In genomic region chr20:20568604-20569205, GRCh38 we compare ENCODE assay signal across 8 cellular contexts.
DNase-seq lines count a peak whose midpoint lies in the region; ATAC-seq, FAIRE-seq and TF ChIP-seq lines count a peak whose summit lies in the region.

No MANE protein-coding gene starts in this region.

- no peaks in the 10 kb centered on the region for H3K9me1 ChIP-seq in keratinocyte (ENCODE audit: control insufficient read depth, extremely low read depth, insufficient read depth, low read length)

- H3K4me2 ChIP-seq in keratinocyte (ENCODE audit: control insufficient read depth, extremely low read depth, insufficient read depth, low read depth, low read length): no peak overlapping the region

- no peak for TF ChIP-seq POLR2A in sigmoid colon (IDR thresholded peaks at IDR 0.05)

- no peak overlapping the region for H3K4me3 Mint-ChIP-seq in stimulated activated naive CD8-positive, alpha-beta T cell treated with anti-CD3 and anti-CD28 coated beads, Interleukin-15, amount 100 ng/mL, for 72 hours

- H2AFZ ChIP-seq in keratinocyte (ENCODE audit: control insufficient read depth, low read length): no peak overlapping the region

- H3K27me3 Mint-ChIP-seq in stimulated activated naive CD8-positive, alpha-beta T cell treated with anti-CD3 and anti-CD28 coated beads, Interleukin-15, amount 100 ng/mL, for 72 hours: no peaks in the 10 kb centered on the region

- H3K27ac Mint-ChIP-seq in stimulated activated naive CD8-positive, alpha-beta T cell treated with anti-CD3 and anti-CD28 coated beads, Interleukin-15, amount 100 ng/mL, for 72 hours: no peak overlapping the region

- FAIRE-seq in keratinocyte (lab: Jason Lieb, UNC): peak; percentile 36

- in situ Hi-C loops in HAP-1 (cut with MboI; ENCODE audit: low sequenced_read_pairs): loop anchor here (25.0 kb wide), 1 partner anchor 206 kb away; the partner anchor contains the start of gene INSM1

- WGBS in sigmoid colon, 2 donors: 20 to 34% methylated on average over 3 of the region's 3 CpGs

- H3K4me1 ChIP-seq in HAP-1 (no peaks in the 10 kb centered on the region), keratinocyte (ENCODE audit: control insufficient read depth, extremely low read depth, insufficient read depth, low read length) (no peaks in the 10 kb centered on the region), sigmoid colon (no peaks in the 10 kb centered on the region)

- dilution Hi-C loops in keratinocyte (cut with MboI; ENCODE audit: extremely low pct_ligation_motif_present, low sequenced_read_pairs): no loop called here

- H3K4me1 Mint-ChIP-seq in stimulated activated naive CD8-positive, alpha-beta T cell treated with anti-CD3 and anti-CD28 coated beads, Interleukin-15, amount 100 ng/mL, for 72 hours: no peaks in the 10 kb centered on the region

- no peaks in the 10 kb centered on the region for H3K9me3 Mint-ChIP-seq in stimulated activated naive CD8-positive, alpha-beta T cell treated with anti-CD3 and anti-CD28 coated beads, Interleukin-15, amount 100 ng/mL, for 72 hours

- no peaks in the 10 kb centered on the region for H3K36me3 ChIP-seq in HAP-1 (replicated peaks)
- no peaks in the 10 kb centered on the region for H3K36me3 ChIP-seq in keratinocyte (ENCODE audit: control insufficient read depth in 2 of 2, extremely low read depth in 1 of 2, insufficient read depth in 2 of 2, low read length in 2 of 2)
- peaks cover 0 to 40% (median 2%) of the 10 kb centered on the region in 4 donors for H3K36me3 ChIP-seq in sigmoid colon

- no peaks in the 10 kb centered on the region for H3K9me3 ChIP-seq in HAP-1
- no peaks in the 10 kb centered on the region for H3K9me3 ChIP-seq in keratinocyte (ENCODE audit: control insufficient read depth, low read depth, low read length)
- H3K9me3 ChIP-seq in sigmoid colon: no peaks in the 10 kb centered on the region

- H3K27me3 ChIP-seq in HAP-1 (ENCODE audit: low read depth) (no peaks in the 10 kb centered on the region), keratinocyte (ENCODE audit: control insufficient read depth, extremely low read depth, insufficient read depth, low read length) (no peaks in the 10 kb centered on the region), sigmoid colon (no peaks in the 10 kb centered on the region)

- intact Hi-C loops in sigmoid colon (cut with DNase I): loop anchor here (2.0 to 5.0 kb wide), 2 partner anchors 208 to 486 kb away; no protein-coding TSS in a partner anchor

- H3K27ac ChIP-seq in keratinocyte (ENCODE audit: control insufficient read depth, insufficient read depth, low read length) (no peak overlapping the region), sigmoid colon (no peak overlapping the region)

- H3K79me2 ChIP-seq in keratinocyte (ENCODE audit: control insufficient read depth, insufficient read depth, low read length): no peaks in the 10 kb centered on the region

- TF ChIP-seq EP300 in sigmoid colon (IDR thresholded peaks at IDR 0.05): no peak

- no peak overlapping the region for H3K9ac ChIP-seq in keratinocyte (ENCODE audit: control insufficient read depth, extremely low read depth, insufficient read depth, low read length)

- H3K4me3 ChIP-seq in HAP-1 (no peak overlapping the region), keratinocyte (ENCODE audit: control insufficient read depth in 2 of 3, extremely low read depth in 1 of 3, insufficient read depth in 2 of 3, low read depth in 1 of 3, low read length in 3 of 3) (no peak overlapping the region), sigmoid colon (no peak overlapping the region)

- no peak for ATAC-seq in stimulated activated naive CD8-positive, alpha-beta T cell treated with anti-CD3 and anti-CD28 coated beads, Interleukin-15, amount 100 ng/mL, for 72 hours
- ATAC-seq in HG03025 (IDR thresholded peaks at IDR 0.05; ENCODE audit: low FRiP score, unreplicated experiment): no peak

- DNase-seq in D341Med (ENCODE audit: low spot score): peak; percentile 68
- peak; percentile 47 to 53 for DNase-seq in HAP-1 (ENCODE audit: low spot score in 2 of 2)
- peak; percentile 90 for DNase-seq in NCI-H69 (lab: John Stamatoyannopoulos, UW)
- peak; percentile 32 for DNase-seq in amniotic epithelial cell (ENCODE audit: low read depth)
- no peak for DNase-seq in keratinocyte (ENCODE audit: low read depth, low spot score)
- DNase-seq in stimulated activated naive CD8-positive, alpha-beta T cell treated with anti-CD3 and anti-CD28 coated beads, Interleukin-15, amount 100 ng/mL, for 72 hours: peak; percentile 5 to 26
- DNase-seq in sigmoid colon: no peak

- H4K20me1 ChIP-seq in keratinocyte (ENCODE audit: control insufficient read depth, extremely low read depth, insufficient read depth, low read length): no peaks in the 10 kb centered on the region

- TF ChIP-seq CTCF in keratinocyte (optimal IDR thresholded peaks at IDR 0.05 in 1 of 3, IDR thresholded peaks at IDR 0.05 in 1 of 3, conservative IDR thresholded peaks at IDR 0.05 in 1 of 3; ENCODE audit: extremely low read depth in 1 of 3, insufficient read depth in 2 of 3, low read length in 3 of 3): peak; percentile 55 to 67 (median 62)
- TF ChIP-seq CTCF in sigmoid colon (IDR thresholded peaks at IDR 0.05): peak in 2 of 4 experiments; percentile 43 to 54

Comparison
In these comparisons a context has a peak if more than half of its experiments do, and no peak if none do; other contexts are left out.
1. DNase-seq: peak in D341Med (single experiment), HAP-1 (2 of 2), NCI-H69 (single experiment), amniotic epithelial cell (single experiment) and stimulated activated naive CD8-positive, alpha-beta T cell treated with anti-CD3 and anti-CD28 coated beads, Interleukin-15, amount 100 ng/mL, for 72 hours (2 of 2); none in keratinocyte (single experiment) and sigmoid colon (single experiment).